Comparison of ENCODE assay signal across 10 cellular contexts in the genomic region with DNA sequence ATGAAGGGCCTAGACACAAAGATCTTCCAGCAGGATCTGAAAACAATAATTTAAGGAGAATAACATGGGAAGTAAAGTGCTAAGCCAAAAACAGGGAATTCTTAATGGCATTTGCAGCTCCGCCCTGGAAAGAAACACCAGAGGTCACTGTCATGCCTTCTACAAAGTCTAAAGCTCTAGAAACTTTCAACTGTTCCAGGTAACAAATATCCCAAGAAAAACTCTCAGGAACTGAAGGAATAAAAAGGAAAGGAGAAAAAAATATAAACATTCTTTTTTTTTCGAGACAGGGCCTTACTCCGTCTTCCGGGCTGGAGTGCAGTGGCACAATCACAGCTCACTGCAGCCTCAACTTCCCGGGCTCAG. TPM values are rescaled to one million over a fixed set of nuclear protein-coding genes. Genes with fewer than 3 reads are reported as not detected.
DNase-seq lines count a peak whose midpoint lies in the region; ATAC-seq and TF ChIP-seq lines count a peak whose summit lies in the region.
"Had no signal": no experiment of that assay in that cellular context is flagged by ENCODE, and none has a peak within 500 bp of the region (broad histone marks: within the 10 kb centered on the region; RNA-seq: fewer than 3 reads in every experiment).

No MANE protein-coding gene starts in this region.

- peaks cover 15% of the 10 kb centered on the region for H3K4me1 ChIP-seq in DOHH2 (ENCODE audit: control insufficient read depth, low read length)

- H3K4me1 Mint-ChIP-seq in T-cell = peaks cover 12 to 23% (median 15%) of the 10 kb centered on the region in 3 donors
- peaks cover 10 to 16% of the 10 kb centered on the region in 2 donors for H3K4me1 Mint-ChIP-seq in immature natural killer cell
- H3K4me1 Mint-ChIP-seq in activated T-helper 1 cell treated with anti-CD3 and anti-CD28 coated beads, Interleukin-12 subunit alpha, Interleukin-12 subunit beta, Interleukin-2, Interleukin-4 antibody, amounts not matched to agents 30 ng/mL and 10 ng/mL and 1 ng/mL, durations not matched to agents 14 hours and 24 hours and 36 hours (ENCODE audit: low read depth) = peaks cover 14% of the 10 kb centered on the region

- H3K4me3 ChIP-seq in DOHH2 (ENCODE audit: low read length) = no peak overlapping the region
- no peak overlapping the region for H3K4me3 ChIP-seq in skin epidermis
- H3K4me3 ChIP-seq: lung had no signal

- no peaks in the 10 kb centered on the region for H3K27me3 Mint-ChIP-seq in T-cell
- peaks cover 0 to 4% (median under 1%) of the 10 kb centered on the region in 3 donors for H3K27me3 Mint-ChIP-seq in immature natural killer cell (ENCODE audit: low read depth in 3 of 3)
- no peaks in the 10 kb centered on the region for H3K27me3 Mint-ChIP-seq in activated T-helper 1 cell treated with anti-CD3 and anti-CD28 coated beads, Interleukin-12 subunit alpha, Interleukin-12 subunit beta, Interleukin-2, Interleukin-4 antibody, amounts not matched to agents 30 ng/mL and 10 ng/mL and 1 ng/mL, durations not matched to agents 14 hours and 24 hours and 36 hours (ENCODE audit: insufficient read depth)

- DNase-seq in T-cell (no peak), immature natural killer cell (no peak), MV-4-11 (lab: John Stamatoyannopoulos, UW) (no peak), islet precursor cell (no peak)
- no peak for DNase-seq in activated T-helper 1 cell treated with anti-CD3 and anti-CD28 coated beads, Interleukin-12 subunit alpha, Interleukin-12 subunit beta, Interleukin-2, Interleukin-4 antibody, amounts not matched to agents 30 ng/mL and 10 ng/mL and 1 ng/mL, durations not matched to agents 14 hours and 24 hours and 36 hours (ENCODE audit: low spot score)
- DNase-seq in effector CD4-positive, alpha-beta T cell = no peak
- DNase-seq: NCI-H1105 had no signal

- peak; percentile 4 for TF ChIP-seq CTCF in DOHH2 (IDR thresholded peaks at IDR 0.05; ENCODE audit: low read depth, low read length, poor library complexity, severe bottlenecking)

- POLR2A ChIA-PET in T-cell (lab: Charles Lee) = interaction anchor here (0.7 to 1.3 kb wide), 5 partner anchors 9 to 1194 kb away, joined by 3 to 6 read pairs (median 4); no protein-coding TSS in a partner anchor

- no peaks in the 10 kb centered on the region for H3K79me2 ChIP-seq in DOHH2 (ENCODE audit: control insufficient read depth, low read length)

- H3K9me3 Mint-ChIP-seq in T-cell (no peaks in the 10 kb centered on the region), immature natural killer cell (no peaks in the 10 kb centered on the region)
- no peaks in the 10 kb centered on the region for H3K9me3 Mint-ChIP-seq in activated T-helper 1 cell treated with anti-CD3 and anti-CD28 coated beads, Interleukin-12 subunit alpha, Interleukin-12 subunit beta, Interleukin-2, Interleukin-4 antibody, amounts not matched to agents 30 ng/mL and 10 ng/mL and 1 ng/mL, durations not matched to agents 14 hours and 24 hours and 36 hours

- intact Hi-C loops in activated T-helper 1 cell treated with anti-CD3 and anti-CD28 coated beads, Interleukin-12 subunit alpha, Interleukin-12 subunit beta, Interleukin-2, Interleukin-4 antibody, amounts not matched to agents 30 ng/mL and 10 ng/mL and 1 ng/mL, durations not matched to agents 14 hours and 24 hours and 36 hours (cut with micrococcal nuclease) = loop anchor here (1.0 to 2.0 kb wide), 3 partner anchors 9 to 32 kb away; a partner anchor contains a TSS

- peaks cover 4% of the 10 kb centered on the region for H3F3A ChIP-seq in DOHH2 (ENCODE audit: control insufficient read depth, insufficient read depth)

- ATAC-seq in T-cell (replicated peaks in 1 of 4) = no peak

- peaks cover 37% of the 10 kb centered on the region for H3K36me3 ChIP-seq in DOHH2 (ENCODE audit: control insufficient read depth, low read length)

- no peaks in the 10 kb centered on the region for H3K9me3 ChIP-seq in DOHH2 (ENCODE audit: control insufficient read depth, insufficient read depth, low read length)

- no peaks in the 10 kb centered on the region for H3K9me2 ChIP-seq in DOHH2 (replicated peaks; ENCODE audit: control insufficient read depth, low read length)

- H3K4me3 Mint-ChIP-seq in T-cell (peak overlapping the region in 1 of 3 donors; percentile 15), immature natural killer cell (no peak overlapping the region)
- H3K4me3 Mint-ChIP-seq in activated T-helper 1 cell treated with anti-CD3 and anti-CD28 coated beads, Interleukin-12 subunit alpha, Interleukin-12 subunit beta, Interleukin-2, Interleukin-4 antibody, amounts not matched to agents 30 ng/mL and 10 ng/mL and 1 ng/mL, durations not matched to agents 14 hours and 24 hours and 36 hours = no peak overlapping the region

- no peaks in the 10 kb centered on the region for H3K27me3 ChIP-seq in DOHH2 (ENCODE audit: control insufficient read depth, low read length)

- CTCF ChIA-PET in T-cell (lab: Charles Lee) = interaction anchor here (0.7 to 3.1 kb wide), 20 partner anchors 9 to 201 kb away, joined by 3 to 35 read pairs (median 8); a partner anchor contains a TSS

- H4K20me1 ChIP-seq in DOHH2 (ENCODE audit: control insufficient read depth, insufficient read depth, low read depth, low read length) = 0 out of 2 replicates have a peak, but pooled peaks cover 4% of the 10 kb centered on the region

- peaks cover 18% of the 10 kb centered on the region for H3K36me3 Mint-ChIP-seq in T-cell
- H3K36me3 Mint-ChIP-seq in immature natural killer cell = peaks cover 9 to 16% (median 12%) of the 10 kb centered on the region in 3 donors
- peaks cover 29% of the 10 kb centered on the region for H3K36me3 Mint-ChIP-seq in activated T-helper 1 cell treated with anti-CD3 and anti-CD28 coated beads, Interleukin-12 subunit alpha, Interleukin-12 subunit beta, Interleukin-2, Interleukin-4 antibody, amounts not matched to agents 30 ng/mL and 10 ng/mL and 1 ng/mL, durations not matched to agents 14 hours and 24 hours and 36 hours (ENCODE audit: low read depth)

- H3K27ac ChIP-seq in DOHH2 (ENCODE audit: low read depth, low read length) (no peak overlapping the region), skin epidermis (peak overlapping the region in 15 of 21 experiments; percentile 1 to 99 (median 83))

- peak overlapping the region; percentile 84 to 86 for H3K27ac Mint-ChIP-seq in T-cell
- H3K27ac Mint-ChIP-seq in immature natural killer cell = peak overlapping the region; percentile 9 to 78 (median 16)
- H3K27ac Mint-ChIP-seq in activated T-helper 1 cell treated with anti-CD3 and anti-CD28 coated beads, Interleukin-12 subunit alpha, Interleukin-12 subunit beta, Interleukin-2, Interleukin-4 antibody, amounts not matched to agents 30 ng/mL and 10 ng/mL and 1 ng/mL, durations not matched to agents 14 hours and 24 hours and 36 hours = no peak overlapping the region

- H3K4me2 ChIP-seq in DOHH2 (ENCODE audit: low read length) = no peak overlapping the region

RNA-seq across cellular contexts. Expression of a gene that starts 13.2 kb away (rescaled TPM):
- 100 to 1,000 TPM in 2 of 5 donors, 10 to 100 TPM in 3; 49.5 to 131 (median 53.5) TPM for total RNA-seq in T-cell
- polyA plus RNA-seq in immature natural killer cell = 10 to 100 TPM in 2 of 3 donors, 1 to 10 TPM in 1; 9.6 to 14.6 (median 13.1) TPM
- 40.4 and 44.0 TPM in 2 replicates for total RNA-seq in activated T-helper 1 cell treated with anti-CD3 and anti-CD28 coated beads, Interleukin-12 subunit alpha, Interleukin-12 subunit beta, Interleukin-2, Interleukin-4 antibody, amounts not matched to agents 30 ng/mL and 10 ng/mL and 1 ng/mL, durations not matched to agents 14 hours and 24 hours and 36 hours

RNA-seq across cellular contexts. Expression of a gene that starts 27.0 kb away (rescaled TPM):
- 10 to 100 TPM; 54.0 to 86.3 (median 84.9) TPM for total RNA-seq in T-cell
- polyA plus RNA-seq in immature natural killer cell = 100 to 1,000 TPM; 147 to 185 (median 181) TPM
- total RNA-seq in activated T-helper 1 cell treated with anti-CD3 and anti-CD28 coated beads, Interleukin-12 subunit alpha, Interleukin-12 subunit beta, Interleukin-2, Interleukin-4 antibody, amounts not matched to agents 30 ng/mL and 10 ng/mL and 1 ng/mL, durations not matched to agents 14 hours and 24 hours and 36 hours = 102 and 103 TPM in 2 replicates
